In genomic region chr3:64549869-64550268, GRCh38 we compare ENCODE assay signal across 21 cellular contexts.
"Had no signal": no experiment of that assay in that cellular context is flagged by ENCODE, and none has a peak within 500 bp of the region (broad histone marks: within the 10 kb centered on the region; RNA-seq: fewer than 3 reads in every experiment).

No MANE protein-coding gene starts in this region.

- H3K4me1 ChIP-seq: adrenal gland, SJCRH30 had no signal

- H3K4me3 ChIP-seq: adrenal gland, MG63, SJCRH30 had no signal

- DNase-seq: activated CD4-positive, alpha-beta T cell treated with anti-CD3 and anti-CD28 coated beads for 4 hours; activated CD8-positive, alpha-beta memory T cell treated with anti-CD3 and anti-CD28 coated beads, Interleukin-2, amount 50 U/mL, for 4 hours; activated CD8-positive, alpha-beta T cell treated with anti-CD3 and anti-CD28 coated beads for 36 hours; activated naive CD4-positive, alpha-beta T cell treated with anti-CD3 and anti-CD28 coated beads, Interleukin-2, amount 50 U/mL, for 16 hours; activated naive CD8-positive, alpha-beta T cell treated with anti-CD3 and anti-CD28 coated beads, Interleukin-2, amount 10 ng/mL, durations not matched to agents 7 days and 5 days; activated T-cell treated with anti-CD3 and anti-CD28 coated beads, Interleukin-2, amount 50 U/mL, for 72 hours; adrenal gland; anterior cingulate cortex; MG63; MV-4-11; NCI-H1092 treated with DMSO at 0.1 percent for 48 hours; NCI-H1417 treated with DMSO at 0.1 percent for 48 hours; NCI-H1694; NCI-H2029; NCI-H2107; NCI-H2171 treated with DMSO at 0.1 percent for 48 hours; NCI-H226; NCI-H526 treated with DMSO at 0.1 percent for 48 hours; NCI-H82; SJCRH30 had no signal

- H3K27ac ChIP-seq: adrenal gland, SJCRH30 had no signal

- H3K9me3 ChIP-seq: adrenal gland, MG63, SJCRH30 had no signal

- H3K27me3 ChIP-seq: adrenal gland, MG63, SJCRH30 had no signal

- ATAC-seq: activated CD4-positive, CD25-positive, alpha-beta regulatory T cell treated with anti-CD3 and anti-CD28 coated beads, Interleukin-2, amount 50 U/mL, for 24 hours; activated CD8-positive, alpha-beta T cell treated with anti-CD3 and anti-CD28 coated beads for 36 hours; activated T-cell treated with anti-CD3 and anti-CD28 coated beads, Interleukin-2, amount 50 U/mL, for 72 hours had no signal

- H3K36me3 ChIP-seq: MG63, SJCRH30 had no signal
